In the genomic region with DNA sequence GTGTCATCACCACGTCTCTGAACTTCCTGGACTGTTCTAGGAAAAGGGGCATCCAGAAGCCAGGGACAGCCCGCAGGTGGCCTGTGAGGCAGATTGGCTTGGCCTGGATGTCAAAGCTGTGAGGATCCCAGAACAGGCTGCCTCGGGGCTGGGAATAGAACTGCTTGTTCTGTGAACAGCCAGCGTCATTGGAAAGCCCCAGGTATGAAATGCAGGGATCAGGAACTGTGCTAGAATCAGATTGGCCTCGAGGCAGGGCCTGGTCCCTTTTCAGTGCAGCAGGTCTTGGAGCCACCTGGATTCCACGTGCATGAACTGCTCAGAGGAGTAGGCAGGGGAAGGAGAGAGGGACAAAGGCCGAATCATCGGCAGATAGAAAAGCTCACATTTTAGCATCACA, we compare ENCODE assay signal across 31 cellular contexts. TPM values are rescaled to one million over a fixed set of nuclear protein-coding genes. Genes with fewer than 3 reads are reported as not detected.
"Had no signal": no experiment of that assay in that cellular context is flagged by ENCODE, and none has a peak within 500 bp of the region (broad histone marks: within the 10 kb centered on the region; RNA-seq: fewer than 3 reads in every experiment).

No MANE protein-coding gene starts in this region.

- H3K4me3 Mint-ChIP-seq: activated CD4-positive, alpha-beta T cell treated with anti-CD3 and anti-CD28 coated beads for 36 hours; activated CD4-positive, alpha-beta T cell treated with anti-CD3 and anti-CD28 coated beads, Interleukin-2, amount 10 ng/mL, durations not matched to agents 7 days and 5 days; activated CD8-positive, alpha-beta T cell treated with anti-CD3 and anti-CD28 coated beads, Interleukin-2, amount 10 ng/mL, durations not matched to agents 7 days and 5 days; activated naive CD4-positive, alpha-beta T cell treated with anti-CD3 and anti-CD28 coated beads, Interleukin-2, amount 50 U/mL, for 24 hours; activated naive CD8-positive, alpha-beta T cell treated with anti-CD3 and anti-CD28 coated beads, Interleukin-2, amount 10 ng/mL, durations not matched to agents 7 days and 5 days; activated T-cell treated with anti-CD3 and anti-CD28 coated beads, Interleukin-2, amount 50 U/mL, for 24 hours; WTC11 had no signal

- H3K4me3 ChIP-seq: ascending aorta, MG63 had no signal

- H3K36me3 ChIP-seq: ascending aorta had no signal

- H3K36me3 Mint-ChIP-seq: activated naive CD4-positive, alpha-beta T cell treated with anti-CD3 and anti-CD28 coated beads, Interleukin-2, amount 50 U/mL, for 24 hours; activated naive CD8-positive, alpha-beta T cell treated with anti-CD3 and anti-CD28 coated beads, Interleukin-2, amount 10 ng/mL, durations not matched to agents 7 days and 5 days; WTC11 had no signal

- H3K4me1 Mint-ChIP-seq: activated CD4-positive, alpha-beta T cell treated with anti-CD3 and anti-CD28 coated beads for 36 hours; activated naive CD4-positive, alpha-beta T cell treated with anti-CD3 and anti-CD28 coated beads, Interleukin-2, amount 50 U/mL, for 24 hours; WTC11 had no signal

- H3K9me3 ChIP-seq: ascending aorta, MG63 had no signal

- ATAC-seq: activated CD4-positive, alpha-beta T cell treated with anti-CD3 and anti-CD28 coated beads for 36 hours; activated CD4-positive, CD25-positive, alpha-beta regulatory T cell treated with anti-CD3 and anti-CD28 coated beads, Interleukin-2, amount 50 U/mL, for 24 hours; activated CD8-positive, alpha-beta T cell treated with anti-CD3 and anti-CD28 coated beads, Interleukin-2, amount 10 ng/mL, durations not matched to agents 7 days and 5 days; WTC11 had no signal

- H3K27me3 ChIP-seq: ascending aorta, MG63 had no signal

- H3K27ac Mint-ChIP-seq: activated CD4-positive, alpha-beta T cell treated with anti-CD3 and anti-CD28 coated beads for 36 hours; activated CD4-positive, alpha-beta T cell treated with anti-CD3 and anti-CD28 coated beads, Interleukin-2, amount 10 ng/mL, durations not matched to agents 7 days and 5 days; activated CD8-positive, alpha-beta T cell treated with anti-CD3 and anti-CD28 coated beads, Interleukin-2, amount 10 ng/mL, durations not matched to agents 7 days and 5 days; activated naive CD4-positive, alpha-beta T cell treated with anti-CD3 and anti-CD28 coated beads, Interleukin-2, amount 50 U/mL, for 24 hours; activated naive CD8-positive, alpha-beta T cell treated with anti-CD3 and anti-CD28 coated beads, Interleukin-2, amount 10 ng/mL, durations not matched to agents 7 days and 5 days; activated T-cell treated with anti-CD3 and anti-CD28 coated beads, Interleukin-2, amount 50 U/mL, for 24 hours; activated T-helper 2 cell treated with anti-CD3 and anti-CD28 coated beads, Interferon-gamma antibody, Interleukin-2, Interleukin-4, amounts not matched to agents 10 μg/mL and 5 μg/mL and 100 μg/mL, durations not matched to agents 14 hours and 24 hours and 36 hours; WTC11 had no signal

- DNase-seq: activated CD4-positive, alpha-beta T cell treated with anti-CD3 and anti-CD28 coated beads for 36 hours; activated CD4-positive, alpha-beta T cell treated with anti-CD3 and anti-CD28 coated beads, Interleukin-2, amount 10 ng/mL, durations not matched to agents 7 days and 5 days; activated CD4-positive, alpha-beta T cell treated with anti-CD3 and anti-CD28 coated beads, Interleukin-2, amount 50 U/mL, for 48 hours; activated CD8-positive, alpha-beta T cell treated with anti-CD3 and anti-CD28 coated beads, Interleukin-2, amount 10 ng/mL, durations not matched to agents 7 days and 5 days; activated gamma-delta T cell; activated naive CD4-positive, alpha-beta T cell treated with Interleukin-2 at 50 U/mL for 16 hours; activated naive CD8-positive, alpha-beta T cell treated with anti-CD3 and anti-CD28 coated beads, Interleukin-2, amount 10 ng/mL, durations not matched to agents 7 days and 5 days; activated T-cell treated with anti-CD3 and anti-CD28 coated beads, Interleukin-2, amount 50 U/mL, for 24 hours; amygdala; MG63; NCI-H1048; NCI-H1105 treated with DMSO at 0.1 percent for 48 hours; NCI-H1436; NCI-H1694; NCI-H1930; NCI-H2081 treated with DMSO at 0.1 percent for 48 hours; NCI-H226; NCI-H446 treated with DMSO at 0.1 percent for 48 hours; NCI-H524; Right ventricle myocardium superior; SW 1271; T-helper 1 cell; T-helper 2 cell; T-helper 9 cell had no signal

- H3K9me3 Mint-ChIP-seq: activated CD4-positive, alpha-beta T cell treated with anti-CD3 and anti-CD28 coated beads, Interleukin-2, amount 10 ng/mL, durations not matched to agents 7 days and 5 days; activated naive CD4-positive, alpha-beta T cell treated with anti-CD3 and anti-CD28 coated beads, Interleukin-2, amount 50 U/mL, for 24 hours; activated T-cell treated with anti-CD3 and anti-CD28 coated beads, Interleukin-2, amount 50 U/mL, for 24 hours; activated T-helper 2 cell treated with anti-CD3 and anti-CD28 coated beads, Interferon-gamma antibody, Interleukin-2, Interleukin-4, amounts not matched to agents 10 μg/mL and 5 μg/mL and 100 μg/mL, durations not matched to agents 14 hours and 24 hours and 36 hours; WTC11 had no signal

- H3K27me3 Mint-ChIP-seq: activated CD4-positive, alpha-beta T cell treated with anti-CD3 and anti-CD28 coated beads for 36 hours; activated CD4-positive, alpha-beta T cell treated with anti-CD3 and anti-CD28 coated beads, Interleukin-2, amount 10 ng/mL, durations not matched to agents 7 days and 5 days; activated naive CD4-positive, alpha-beta T cell treated with anti-CD3 and anti-CD28 coated beads, Interleukin-2, amount 50 U/mL, for 24 hours; activated naive CD8-positive, alpha-beta T cell treated with anti-CD3 and anti-CD28 coated beads, Interleukin-2, amount 10 ng/mL, durations not matched to agents 7 days and 5 days had no signal

RNA-seq across cellular contexts. Expression of a gene that starts 53.0 kb away (rescaled TPM):
- total RNA-seq: activated CD4-positive, alpha-beta T cell treated with anti-CD3 and anti-CD28 coated beads for 36 hours; activated CD4-positive, alpha-beta T cell treated with anti-CD3 and anti-CD28 coated beads, Interleukin-2, amount 10 ng/mL, durations not matched to agents 7 days and 5 days; activated CD8-positive, alpha-beta T cell treated with anti-CD3 and anti-CD28 coated beads, Interleukin-2, amount 10 ng/mL, durations not matched to agents 7 days and 5 days; activated naive CD8-positive, alpha-beta T cell treated with anti-CD3 and anti-CD28 coated beads, Interleukin-2, amount 10 ng/mL, durations not matched to agents 7 days and 5 days; activated T-helper 2 cell treated with anti-CD3 and anti-CD28 coated beads, Interferon-gamma antibody, Interleukin-2, Interleukin-4, amounts not matched to agents 10 μg/mL and 5 μg/mL and 100 μg/mL, durations not matched to agents 14 hours and 24 hours and 36 hours; ascending aorta; cardiac septum; Right ventricle myocardium superior; WTC11 had no signal
- polyA plus RNA-seq: adipose tissue had no signal
